ENCODE assay signal across 9 cellular contexts in the genomic region with DNA sequence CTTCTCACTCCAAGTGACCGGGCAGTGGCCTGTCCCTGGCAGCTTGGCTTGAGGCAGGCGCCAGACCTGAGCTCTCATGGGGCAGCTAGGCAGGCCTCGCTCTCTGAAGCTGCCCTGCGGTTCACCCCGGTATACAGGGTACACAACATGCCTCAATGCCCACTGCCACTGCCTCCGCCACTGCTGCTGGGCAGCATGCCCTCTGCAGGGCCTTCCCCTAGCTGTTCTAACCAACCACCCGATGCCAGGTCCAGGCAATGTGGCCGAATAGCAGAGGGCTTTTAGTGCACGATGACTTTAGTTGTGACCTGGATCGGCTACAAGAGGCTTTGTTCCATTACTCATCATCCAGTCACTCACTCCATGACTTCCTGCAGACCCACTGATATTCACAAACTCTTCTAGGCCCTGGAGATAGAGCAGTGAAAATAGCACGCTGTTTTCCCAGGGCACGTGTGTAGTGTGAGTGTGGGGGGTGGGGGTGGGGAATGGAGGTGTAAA. TPM values are rescaled to one million over a fixed set of nuclear protein-coding genes. Genes with fewer than 3 reads are reported as not detected.
A peak's percentile ranks its signal among the peaks of the same experiment; 100 is the strongest.
DNase-seq lines count a peak whose midpoint lies in the region; FAIRE-seq and TF ChIP-seq lines count a peak whose summit lies in the region.
"Had no signal": no experiment of that assay in that cellular context is flagged by ENCODE, and none has a peak within 500 bp of the region (broad histone marks: within the 10 kb centered on the region; RNA-seq: fewer than 3 reads in every experiment).

No MANE protein-coding gene starts in this region.

- H3K4me3 ChIP-seq in bronchial epithelial cell (ENCODE audit: low read depth, low read length) (no peak overlapping the region), thymus (ENCODE audit: low read length) (no peak overlapping the region)

- no peaks in the 10 kb centered on the region for H3K27me3 ChIP-seq in bronchial epithelial cell (ENCODE audit: control insufficient read depth, insufficient read depth, low read length)
- no peaks in the 10 kb centered on the region for H3K27me3 ChIP-seq in thymus (ENCODE audit: control insufficient read depth, insufficient read depth)

- peak; percentile 69 for DNase-seq in bronchial epithelial cell (ENCODE audit: low read depth)
- DNase-seq in kidney glomerular epithelial cell (lab: John Stamatoyannopoulos, UW) = peak; percentile 76
- no peak for DNase-seq in GM10266 (ENCODE audit: extremely low spot score)
- no peak for DNase-seq in stimulated activated CD4-positive, alpha-beta T cell treated with anti-CD3 and anti-CD28 coated beads, Interleukin-4, amount 100 ng/mL, for 1 hour
- no peak for DNase-seq in NOMO-1 (lab: John Stamatoyannopoulos, UW; ENCODE audit: unreplicated experiment in 2 of 2)
- no peak for DNase-seq in SKM-1 treated with dmso at 0.1 percent for 144 hours (lab: John Stamatoyannopoulos, UW; ENCODE audit: unreplicated experiment)
- DNase-seq: SHP77 treated with DMSO at 0.1 percent for 48 hours had no signal

- WGBS in thymus = 91% methylated on average over 12 of the region's 12 CpGs

- TF ChIP-seq EP300 in Ishikawa (IDR thresholded peaks at IDR 0.05; ENCODE audit: borderline replicate concordance) = no peak

- H3K9me3 ChIP-seq in thymus (ENCODE audit: control insufficient read depth) = no peaks in the 10 kb centered on the region

- H3K4me1 ChIP-seq in thymus (ENCODE audit: control insufficient read depth, insufficient read depth, low read length) = peaks cover 2% of the 10 kb centered on the region

- FAIRE-seq in bronchial epithelial cell (lab: Jason Lieb, UNC) = no peak

- H3K36me3 ChIP-seq in bronchial epithelial cell (ENCODE audit: control insufficient read depth, insufficient read depth, low read length) (peaks cover 4% of the 10 kb centered on the region), thymus (ENCODE audit: control insufficient read depth, insufficient read depth) (no peaks in the 10 kb centered on the region)

- H3K27ac ChIP-seq in thymus (ENCODE audit: low read depth) = peak overlapping the region; percentile 39

- TF ChIP-seq CTCF in bronchial epithelial cell (IDR thresholded peaks at IDR 0.05; ENCODE audit: insufficient read depth, low read length, severe bottlenecking) (no peak), GM10266 (IDR thresholded peaks at IDR 0.05; ENCODE audit: control insufficient read depth, insufficient read depth, low read depth, missing control alignments) (no peak)

- TF ChIP-seq RAD21 in Ishikawa (IDR thresholded peaks at IDR 0.05; ENCODE audit: low read depth) = no peak

TF ChIP-seq in Ishikawa, 13 proteins besides CTCF, POLR2A, EP300 and RAD21:
- TF ChIP-seq, protein P1, sequence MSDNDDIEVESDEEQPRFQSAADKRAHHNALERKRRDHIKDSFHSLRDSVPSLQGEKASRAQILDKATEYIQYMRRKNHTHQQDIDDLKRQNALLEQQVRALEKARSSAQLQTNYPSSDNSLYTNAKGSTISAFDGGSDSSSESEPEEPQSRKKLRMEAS (IDR thresholded peaks at IDR 0.05) = peak; percentile 47; the same call in 1 of the 2 replicates
- no peak for TF ChIP-seq CEBPB (IDR thresholded peaks at IDR 0.05)

RNA-seq across cellular contexts. Expression of gene CDC42EP4, which starts 19.7 kb away (rescaled TPM):
- 16.8 and 29.3 TPM in 2 replicates for total RNA-seq in bronchial epithelial cell
- 30.9 TPM for polyA plus RNA-seq in thymus

RNA-seq across cellular contexts. Expression of gene CPSF4L, which starts 30.4 kb away (rescaled TPM):
- total RNA-seq in bronchial epithelial cell = not detected in 2 replicates
- not detected for polyA plus RNA-seq in thymus

Comparison
In these comparisons a context has a peak if more than half of its experiments do, and no peak if none do; other contexts are left out.
1. DNase-seq: peak in bronchial epithelial cell (single experiment) and kidney glomerular epithelial cell (single experiment); none in GM10266 (single experiment), stimulated activated CD4-positive, alpha-beta T cell treated with anti-CD3 and anti-CD28 coated beads, Interleukin-4, amount 100 ng/mL, for 1 hour (single experiment), NOMO-1 (0 of 2) and SKM-1 treated with dmso at 0.1 percent for 144 hours (single experiment).